In the genomic region with DNA sequence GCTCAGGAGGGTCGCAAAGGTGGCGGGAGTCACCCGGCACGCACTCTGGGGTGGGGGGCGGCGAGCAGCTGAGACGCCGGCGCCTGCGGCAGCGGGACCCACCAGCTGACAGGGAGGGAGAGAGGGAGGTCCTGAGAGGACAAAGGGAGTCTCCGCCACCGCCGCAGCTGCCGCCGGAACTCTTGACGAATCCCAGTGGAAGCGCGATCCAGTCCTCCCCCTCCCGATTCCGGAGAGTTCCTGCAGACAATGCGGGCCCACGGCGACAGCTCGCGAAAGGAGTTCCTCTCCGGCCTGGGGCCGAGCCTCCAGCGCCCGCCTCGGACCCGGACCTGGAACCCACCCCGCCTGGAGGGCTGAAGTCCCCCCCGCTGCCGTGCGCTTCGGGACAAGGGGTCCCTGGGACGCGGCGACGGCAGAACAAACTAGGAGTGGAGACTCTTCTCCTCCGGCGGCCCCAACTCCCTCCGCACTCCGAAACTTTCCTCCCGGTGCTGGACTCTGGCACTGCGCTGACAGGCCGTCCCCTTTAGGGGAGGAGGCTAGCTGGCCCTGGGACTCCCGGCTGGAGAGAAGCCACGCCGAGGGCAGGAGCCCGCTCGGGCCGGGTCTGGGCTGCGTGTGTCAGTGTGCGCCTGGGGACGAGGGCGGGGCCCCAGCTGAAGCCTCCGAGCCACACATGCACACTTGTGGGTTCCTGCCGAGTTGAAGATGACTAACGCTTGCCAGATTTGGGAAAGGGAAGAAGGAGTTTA, we compare ENCODE assay signal across 1 cellular context.
TF ChIP-seq lines count a peak whose summit lies in the region.

A gene (minus strand): TSS at position 623 of the 755 bp plus-strand sequence. CDS start 669 bp downstream, outside the sequence.

TF ChIP-seq in HepG2, 621 proteins besides CTCF, POLR2A, EP300 and RAD21 (continued from another document and continues in another):
- TF ChIP-seq, protein P1, sequence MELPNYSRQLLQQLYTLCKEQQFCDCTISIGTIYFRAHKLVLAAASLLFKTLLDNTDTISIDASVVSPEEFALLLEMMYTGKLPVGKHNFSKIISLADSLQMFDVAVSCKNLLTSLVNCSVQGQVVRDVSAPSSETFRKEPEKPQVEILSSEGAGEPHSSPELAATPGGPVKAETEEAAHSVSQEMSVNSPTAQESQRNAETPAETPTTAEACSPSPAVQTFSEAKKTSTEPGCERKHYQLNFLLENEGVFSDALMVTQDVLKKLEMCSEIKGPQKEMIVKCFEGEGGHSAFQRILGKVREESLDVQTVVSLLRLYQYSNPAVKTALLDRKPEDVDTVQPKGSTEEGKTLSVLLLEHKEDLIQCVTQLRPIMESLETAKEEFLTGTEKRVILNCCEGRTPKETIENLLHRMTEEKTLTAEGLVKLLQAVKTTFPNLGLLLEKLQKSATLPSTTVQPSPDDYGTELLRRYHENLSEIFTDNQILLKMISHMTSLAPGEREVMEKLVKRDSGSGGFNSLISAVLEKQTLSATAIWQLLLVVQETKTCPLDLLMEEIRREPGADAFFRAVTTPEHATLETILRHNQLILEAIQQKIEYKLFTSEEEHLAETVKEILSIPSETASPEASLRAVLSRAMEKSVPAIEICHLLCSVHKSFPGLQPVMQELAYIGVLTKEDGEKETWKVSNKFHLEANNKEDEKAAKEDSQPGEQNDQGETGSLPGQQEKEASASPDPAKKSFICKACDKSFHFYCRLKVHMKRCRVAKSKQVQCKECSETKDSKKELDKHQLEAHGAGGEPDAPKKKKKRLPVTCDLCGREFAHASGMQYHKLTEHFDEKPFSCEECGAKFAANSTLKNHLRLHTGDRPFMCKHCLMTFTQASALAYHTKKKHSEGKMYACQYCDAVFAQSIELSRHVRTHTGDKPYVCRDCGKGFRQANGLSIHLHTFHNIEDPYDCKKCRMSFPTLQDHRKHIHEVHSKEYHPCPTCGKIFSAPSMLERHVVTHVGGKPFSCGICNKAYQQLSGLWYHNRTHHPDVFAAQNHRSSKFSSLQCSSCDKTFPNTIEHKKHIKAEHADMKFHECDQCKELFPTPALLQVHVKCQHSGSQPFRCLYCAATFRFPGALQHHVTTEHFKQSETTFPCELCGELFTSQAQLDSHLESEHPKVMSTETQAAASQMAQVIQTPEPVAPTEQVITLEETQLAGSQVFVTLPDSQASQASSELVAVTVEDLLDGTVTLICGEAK (IDR thresholded peaks at IDR 0.05), result no peak
- TF ChIP-seq, protein P1 (CRISPR knock-in tag; IDR thresholded peaks at IDR 0.05), result no peak
- TF ChIP-seq RCOR2 (CRISPR knock-in tag; IDR thresholded peaks at IDR 0.05) (no peak), ZNF766 (CRISPR knock-in tag; IDR thresholded peaks at IDR 0.05; ENCODE audit: borderline replicate concordance) (no peak; the same call in 1 of the 2 replicates), ETV5 (CRISPR knock-in tag; IDR thresholded peaks at IDR 0.05; ENCODE audit: borderline replicate concordance) (no peak), ZNF138 (CRISPR knock-in tag; IDR thresholded peaks at IDR 0.05; ENCODE audit: low read depth) (no peak), ZNF34 (CRISPR knock-in tag; IDR thresholded peaks at IDR 0.05; ENCODE audit: borderline replicate concordance) (no peak), ZNF337 (CRISPR knock-in tag; IDR thresholded peaks at IDR 0.05; ENCODE audit: borderline replicate concordance, low read depth) (peak; percentile 28; the same call in 1 of the 2 replicates), RXRB (CRISPR knock-in tag; IDR thresholded peaks at IDR 0.05; ENCODE audit: borderline replicate concordance) (peak; percentile 4; the same call in 1 of the 2 replicates), SP140L (CRISPR knock-in tag; IDR thresholded peaks at IDR 0.05; ENCODE audit: borderline replicate concordance) (no peak), ELF4 (CRISPR knock-in tag; IDR thresholded peaks at IDR 0.05; ENCODE audit: borderline replicate concordance) (no peak), TCF7L2 (IDR thresholded peaks at IDR 0.05; ENCODE audit: low read depth, low read length) (no peak), HOXA3 (CRISPR knock-in tag; IDR thresholded peaks at IDR 0.05) (no peak; the same call in none of the 2 replicates), GABPA (IDR thresholded peaks at IDR 0.05; ENCODE audit: low read depth, low read length) (no peak), GABPA (CRISPR knock-in tag; IDR thresholded peaks at IDR 0.05; ENCODE audit: low read depth) (no peak), ZNF326 (CRISPR knock-in tag; IDR thresholded peaks at IDR 0.05; ENCODE audit: borderline replicate concordance) (no peak), ZNF44 (CRISPR knock-in tag; IDR thresholded peaks at IDR 0.05) (no peak), KDM4B (CRISPR knock-in tag; IDR thresholded peaks at IDR 0.05) (no peak), U2AF2 (IDR thresholded peaks at IDR 0.05; ENCODE audit: low read depth, low read length) (no peak), ZNF672 (CRISPR knock-in tag; IDR thresholded peaks at IDR 0.05) (no peak), ZFP36 (IDR thresholded peaks at IDR 0.05; ENCODE audit: borderline replicate concordance, low read depth, low read length, partially characterized antibody) (no peak), ZNF296 (CRISPR knock-in tag; conservative IDR thresholded peaks at IDR 0.05) (no peak), ZNF83 (CRISPR knock-in tag; IDR thresholded peaks at IDR 0.05; ENCODE audit: borderline replicate concordance) (no peak), HCFC1 (IDR thresholded peaks at IDR 0.05; ENCODE audit: low read depth, low read length) (no peak), HNRNPK (IDR thresholded peaks at IDR 0.05; ENCODE audit: low read depth, low read length, poor library complexity, severe bottlenecking) (no peak)
- TF ChIP-seq, protein P2, sequence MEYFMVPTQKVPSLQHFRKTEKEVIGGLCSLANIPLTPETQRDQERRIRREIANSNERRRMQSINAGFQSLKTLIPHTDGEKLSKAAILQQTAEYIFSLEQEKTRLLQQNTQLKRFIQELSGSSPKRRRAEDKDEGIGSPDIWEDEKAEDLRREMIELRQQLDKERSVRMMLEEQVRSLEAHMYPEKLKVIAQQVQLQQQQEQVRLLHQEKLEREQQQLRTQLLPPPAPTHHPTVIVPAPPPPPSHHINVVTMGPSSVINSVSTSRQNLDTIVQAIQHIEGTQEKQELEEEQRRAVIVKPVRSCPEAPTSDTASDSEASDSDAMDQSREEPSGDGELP (IDR thresholded peaks at IDR 0.05; ENCODE audit: borderline replicate concordance, low read depth), result peak; percentile 68
- TF ChIP-seq, protein P3, sequence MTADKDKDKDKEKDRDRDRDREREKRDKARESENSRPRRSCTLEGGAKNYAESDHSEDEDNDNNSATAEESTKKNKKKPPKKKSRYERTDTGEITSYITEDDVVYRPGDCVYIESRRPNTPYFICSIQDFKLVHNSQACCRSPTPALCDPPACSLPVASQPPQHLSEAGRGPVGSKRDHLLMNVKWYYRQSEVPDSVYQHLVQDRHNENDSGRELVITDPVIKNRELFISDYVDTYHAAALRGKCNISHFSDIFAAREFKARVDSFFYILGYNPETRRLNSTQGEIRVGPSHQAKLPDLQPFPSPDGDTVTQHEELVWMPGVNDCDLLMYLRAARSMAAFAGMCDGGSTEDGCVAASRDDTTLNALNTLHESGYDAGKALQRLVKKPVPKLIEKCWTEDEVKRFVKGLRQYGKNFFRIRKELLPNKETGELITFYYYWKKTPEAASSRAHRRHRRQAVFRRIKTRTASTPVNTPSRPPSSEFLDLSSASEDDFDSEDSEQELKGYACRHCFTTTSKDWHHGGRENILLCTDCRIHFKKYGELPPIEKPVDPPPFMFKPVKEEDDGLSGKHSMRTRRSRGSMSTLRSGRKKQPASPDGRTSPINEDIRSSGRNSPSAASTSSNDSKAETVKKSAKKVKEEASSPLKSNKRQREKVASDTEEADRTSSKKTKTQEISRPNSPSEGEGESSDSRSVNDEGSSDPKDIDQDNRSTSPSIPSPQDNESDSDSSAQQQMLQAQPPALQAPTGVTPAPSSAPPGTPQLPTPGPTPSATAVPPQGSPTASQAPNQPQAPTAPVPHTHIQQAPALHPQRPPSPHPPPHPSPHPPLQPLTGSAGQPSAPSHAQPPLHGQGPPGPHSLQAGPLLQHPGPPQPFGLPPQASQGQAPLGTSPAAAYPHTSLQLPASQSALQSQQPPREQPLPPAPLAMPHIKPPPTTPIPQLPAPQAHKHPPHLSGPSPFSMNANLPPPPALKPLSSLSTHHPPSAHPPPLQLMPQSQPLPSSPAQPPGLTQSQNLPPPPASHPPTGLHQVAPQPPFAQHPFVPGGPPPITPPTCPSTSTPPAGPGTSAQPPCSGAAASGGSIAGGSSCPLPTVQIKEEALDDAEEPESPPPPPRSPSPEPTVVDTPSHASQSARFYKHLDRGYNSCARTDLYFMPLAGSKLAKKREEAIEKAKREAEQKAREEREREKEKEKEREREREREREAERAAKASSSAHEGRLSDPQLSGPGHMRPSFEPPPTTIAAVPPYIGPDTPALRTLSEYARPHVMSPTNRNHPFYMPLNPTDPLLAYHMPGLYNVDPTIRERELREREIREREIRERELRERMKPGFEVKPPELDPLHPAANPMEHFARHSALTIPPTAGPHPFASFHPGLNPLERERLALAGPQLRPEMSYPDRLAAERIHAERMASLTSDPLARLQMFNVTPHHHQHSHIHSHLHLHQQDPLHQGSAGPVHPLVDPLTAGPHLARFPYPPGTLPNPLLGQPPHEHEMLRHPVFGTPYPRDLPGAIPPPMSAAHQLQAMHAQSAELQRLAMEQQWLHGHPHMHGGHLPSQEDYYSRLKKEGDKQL (CRISPR knock-in tag; IDR thresholded peaks at IDR 0.05; ENCODE audit: low read depth), result no peak
- TF ChIP-seq, protein P4, sequence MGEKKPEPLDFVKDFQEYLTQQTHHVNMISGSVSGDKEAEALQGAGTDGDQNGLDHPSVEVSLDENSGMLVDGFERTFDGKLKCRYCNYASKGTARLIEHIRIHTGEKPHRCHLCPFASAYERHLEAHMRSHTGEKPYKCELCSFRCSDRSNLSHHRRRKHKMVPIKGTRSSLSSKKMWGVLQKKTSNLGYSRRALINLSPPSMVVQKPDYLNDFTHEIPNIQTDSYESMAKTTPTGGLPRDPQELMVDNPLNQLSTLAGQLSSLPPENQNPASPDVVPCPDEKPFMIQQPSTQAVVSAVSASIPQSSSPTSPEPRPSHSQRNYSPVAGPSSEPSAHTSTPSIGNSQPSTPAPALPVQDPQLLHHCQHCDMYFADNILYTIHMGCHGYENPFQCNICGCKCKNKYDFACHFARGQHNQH (CRISPR knock-in tag; IDR thresholded peaks at IDR 0.05), result peak; percentile 34; the same call in 1 of the 2 replicates
- TF ChIP-seq, protein P5, sequence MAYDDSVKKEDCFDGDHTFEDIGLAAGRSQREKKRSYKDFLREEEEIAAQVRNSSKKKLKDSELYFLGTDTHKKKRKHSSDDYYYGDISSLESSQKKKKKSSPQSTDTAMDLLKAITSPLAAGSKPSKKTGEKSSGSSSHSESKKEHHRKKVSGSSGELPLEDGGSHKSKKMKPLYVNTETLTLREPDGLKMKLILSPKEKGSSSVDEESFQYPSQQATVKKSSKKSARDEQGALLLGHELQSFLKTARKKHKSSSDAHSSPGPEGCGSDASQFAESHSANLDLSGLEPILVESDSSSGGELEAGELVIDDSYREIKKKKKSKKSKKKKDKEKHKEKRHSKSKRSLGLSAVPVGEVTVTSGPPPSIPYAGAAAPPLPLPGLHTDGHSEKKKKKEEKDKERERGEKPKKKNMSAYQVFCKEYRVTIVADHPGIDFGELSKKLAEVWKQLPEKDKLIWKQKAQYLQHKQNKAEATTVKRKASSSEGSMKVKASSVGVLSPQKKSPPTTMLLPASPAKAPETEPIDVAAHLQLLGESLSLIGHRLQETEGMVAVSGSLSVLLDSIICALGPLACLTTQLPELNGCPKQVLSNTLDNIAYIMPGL (CRISPR knock-in tag; IDR thresholded peaks at IDR 0.05; ENCODE audit: borderline replicate concordance in 1 of 2, low read depth in 1 of 2), result peak; percentile 53 to 64; a peak in 2 of 4 replicates
- TF ChIP-seq, protein P6, sequence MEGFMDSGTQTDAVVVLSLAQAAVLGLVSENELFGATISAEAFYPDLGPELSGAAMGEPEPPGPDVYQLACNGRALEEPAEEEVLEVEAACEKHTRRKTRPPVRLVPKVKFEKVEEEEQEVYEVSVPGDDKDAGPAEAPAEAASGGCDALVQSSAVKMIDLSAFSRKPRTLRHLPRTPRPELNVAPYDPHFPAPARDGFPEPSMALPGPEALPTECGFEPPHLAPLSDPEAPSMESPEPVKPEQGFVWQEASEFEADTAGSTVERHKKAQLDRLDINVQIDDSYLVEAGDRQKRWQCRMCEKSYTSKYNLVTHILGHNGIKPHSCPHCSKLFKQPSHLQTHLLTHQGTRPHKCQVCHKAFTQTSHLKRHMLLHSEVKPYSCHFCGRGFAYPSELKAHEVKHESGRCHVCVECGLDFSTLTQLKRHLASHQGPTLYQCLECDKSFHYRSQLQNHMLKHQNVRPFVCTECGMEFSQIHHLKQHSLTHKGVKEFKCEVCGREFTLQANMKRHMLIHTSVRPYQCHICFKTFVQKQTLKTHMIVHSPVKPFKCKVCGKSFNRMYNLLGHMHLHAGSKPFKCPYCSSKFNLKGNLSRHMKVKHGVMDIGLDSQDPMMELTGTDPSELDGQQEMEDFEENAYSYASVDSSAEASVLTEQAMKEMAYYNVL (CRISPR knock-in tag; IDR thresholded peaks at IDR 0.05; ENCODE audit: borderline replicate concordance), result no peak
- TF ChIP-seq, protein P7, sequence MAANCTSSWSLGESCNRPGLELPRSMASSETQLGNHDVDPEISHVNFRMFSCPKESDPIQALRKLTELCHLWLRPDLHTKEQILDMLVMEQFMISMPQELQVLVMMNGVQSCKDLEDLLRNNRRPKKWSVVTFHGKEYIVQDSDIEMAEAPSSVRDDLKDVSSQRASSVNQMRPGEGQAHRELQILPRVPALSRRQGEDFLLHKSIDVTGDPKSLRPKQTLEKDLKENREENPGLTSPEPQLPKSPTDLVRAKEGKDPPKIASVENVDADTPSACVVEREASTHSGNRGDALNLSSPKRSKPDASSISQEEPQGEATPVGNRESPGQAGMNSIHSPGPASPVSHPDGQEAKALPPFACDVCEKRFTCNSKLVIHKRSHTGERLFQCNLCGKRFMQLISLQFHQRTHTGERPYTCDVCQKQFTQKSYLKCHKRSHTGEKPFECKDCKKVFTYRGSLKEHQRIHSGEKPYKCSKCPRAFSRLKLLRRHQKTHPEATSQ (CRISPR knock-in tag; IDR thresholded peaks at IDR 0.05; ENCODE audit: borderline replicate concordance), result peak; percentile 19; the same call in 1 of the 2 replicates
